ENCODE assay signal across 1 cellular context in the genomic region with DNA sequence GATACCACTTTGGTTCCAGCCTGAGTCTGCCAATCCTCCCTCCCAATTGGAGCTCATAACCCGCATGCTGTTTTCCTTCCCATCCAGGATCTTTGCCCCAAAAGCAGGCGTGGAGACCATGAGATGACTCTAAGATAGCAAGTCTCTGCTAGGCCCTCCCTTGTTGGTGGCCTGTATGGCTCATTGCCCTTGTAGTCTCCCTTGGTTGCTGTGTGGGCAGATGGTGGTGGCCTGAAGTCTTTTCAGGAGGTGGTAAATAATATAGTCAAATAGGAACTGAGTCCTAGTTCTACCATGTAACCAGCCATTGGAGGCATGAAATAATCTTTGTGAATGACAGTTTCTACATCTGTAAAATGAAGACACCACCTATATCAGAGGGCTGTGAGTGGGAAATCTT.
TF ChIP-seq lines count a peak whose summit lies in the region.

No MANE protein-coding gene starts in this region.

TF ChIP-seq in K562, 482 proteins besides CTCF, POLR2A, EP300 and RAD21:
- TF ChIP-seq, protein P1, sequence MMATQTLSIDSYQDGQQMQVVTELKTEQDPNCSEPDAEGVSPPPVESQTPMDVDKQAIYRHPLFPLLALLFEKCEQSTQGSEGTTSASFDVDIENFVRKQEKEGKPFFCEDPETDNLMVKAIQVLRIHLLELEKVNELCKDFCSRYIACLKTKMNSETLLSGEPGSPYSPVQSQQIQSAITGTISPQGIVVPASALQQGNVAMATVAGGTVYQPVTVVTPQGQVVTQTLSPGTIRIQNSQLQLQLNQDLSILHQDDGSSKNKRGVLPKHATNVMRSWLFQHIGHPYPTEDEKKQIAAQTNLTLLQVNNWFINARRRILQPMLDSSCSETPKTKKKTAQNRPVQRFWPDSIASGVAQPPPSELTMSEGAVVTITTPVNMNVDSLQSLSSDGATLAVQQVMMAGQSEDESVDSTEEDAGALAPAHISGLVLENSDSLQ (IDR thresholded peaks at IDR 0.05): no peak
- TF ChIP-seq ZNF717 (CRISPR knock-in tag; IDR thresholded peaks at IDR 0.05) (no peak), KDM2B (CRISPR knock-in tag; IDR thresholded peaks at IDR 0.05) (no peak), FOXP1 (CRISPR knock-in tag; IDR thresholded peaks at IDR 0.05) (no peak), RNF2 (IDR thresholded peaks at IDR 0.05) (no peak), HNRNPK (IDR thresholded peaks at IDR 0.05; ENCODE audit: low read depth, low read length, poor library complexity, severe bottlenecking) (no peak), IFI16 (CRISPR knock-in tag; IDR thresholded peaks at IDR 0.05) (no peak), NFXL1 (CRISPR knock-in tag; IDR thresholded peaks at IDR 0.05) (no peak), CBX5 (IDR thresholded peaks at IDR 0.05; ENCODE audit: borderline replicate concordance, low read depth) (no peak), LEF1 (IDR thresholded peaks at IDR 0.05) (no peak), KLF13 (tag; IDR thresholded peaks at IDR 0.05; ENCODE audit: borderline replicate concordance, low read depth) (no peak)
- TF ChIP-seq, protein P2, sequence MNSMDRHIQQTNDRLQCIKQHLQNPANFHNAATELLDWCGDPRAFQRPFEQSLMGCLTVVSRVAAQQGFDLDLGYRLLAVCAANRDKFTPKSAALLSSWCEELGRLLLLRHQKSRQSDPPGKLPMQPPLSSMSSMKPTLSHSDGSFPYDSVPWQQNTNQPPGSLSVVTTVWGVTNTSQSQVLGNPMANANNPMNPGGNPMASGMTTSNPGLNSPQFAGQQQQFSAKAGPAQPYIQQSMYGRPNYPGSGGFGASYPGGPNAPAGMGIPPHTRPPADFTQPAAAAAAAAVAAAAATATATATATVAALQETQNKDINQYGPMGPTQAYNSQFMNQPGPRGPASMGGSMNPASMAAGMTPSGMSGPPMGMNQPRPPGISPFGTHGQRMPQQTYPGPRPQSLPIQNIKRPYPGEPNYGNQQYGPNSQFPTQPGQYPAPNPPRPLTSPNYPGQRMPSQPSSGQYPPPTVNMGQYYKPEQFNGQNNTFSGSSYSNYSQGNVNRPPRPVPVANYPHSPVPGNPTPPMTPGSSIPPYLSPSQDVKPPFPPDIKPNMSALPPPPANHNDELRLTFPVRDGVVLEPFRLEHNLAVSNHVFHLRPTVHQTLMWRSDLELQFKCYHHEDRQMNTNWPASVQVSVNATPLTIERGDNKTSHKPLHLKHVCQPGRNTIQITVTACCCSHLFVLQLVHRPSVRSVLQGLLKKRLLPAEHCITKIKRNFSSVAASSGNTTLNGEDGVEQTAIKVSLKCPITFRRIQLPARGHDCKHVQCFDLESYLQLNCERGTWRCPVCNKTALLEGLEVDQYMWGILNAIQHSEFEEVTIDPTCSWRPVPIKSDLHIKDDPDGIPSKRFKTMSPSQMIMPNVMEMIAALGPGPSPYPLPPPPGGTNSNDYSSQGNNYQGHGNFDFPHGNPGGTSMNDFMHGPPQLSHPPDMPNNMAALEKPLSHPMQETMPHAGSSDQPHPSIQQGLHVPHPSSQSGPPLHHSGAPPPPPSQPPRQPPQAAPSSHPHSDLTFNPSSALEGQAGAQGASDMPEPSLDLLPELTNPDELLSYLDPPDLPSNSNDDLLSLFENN (IDR thresholded peaks at IDR 0.05; ENCODE audit: low read depth in 2 of 2, low read length in 2 of 2): no peak
- TF ChIP-seq, protein P3, sequence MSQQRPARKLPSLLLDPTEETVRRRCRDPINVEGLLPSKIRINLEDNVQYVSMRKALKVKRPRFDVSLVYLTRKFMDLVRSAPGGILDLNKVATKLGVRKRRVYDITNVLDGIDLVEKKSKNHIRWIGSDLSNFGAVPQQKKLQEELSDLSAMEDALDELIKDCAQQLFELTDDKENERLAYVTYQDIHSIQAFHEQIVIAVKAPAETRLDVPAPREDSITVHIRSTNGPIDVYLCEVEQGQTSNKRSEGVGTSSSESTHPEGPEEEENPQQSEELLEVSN (IDR thresholded peaks at IDR 0.05; ENCODE audit: borderline replicate concordance in 1 of 2, extremely low read depth in 1 of 2, insufficient read depth in 1 of 2, insufficient read length in 1 of 2, low read depth in 1 of 2, low read length in 1 of 2, poor library complexity in 1 of 2, severe bottlenecking in 1 of 2): no peak
- TF ChIP-seq, protein P4, sequence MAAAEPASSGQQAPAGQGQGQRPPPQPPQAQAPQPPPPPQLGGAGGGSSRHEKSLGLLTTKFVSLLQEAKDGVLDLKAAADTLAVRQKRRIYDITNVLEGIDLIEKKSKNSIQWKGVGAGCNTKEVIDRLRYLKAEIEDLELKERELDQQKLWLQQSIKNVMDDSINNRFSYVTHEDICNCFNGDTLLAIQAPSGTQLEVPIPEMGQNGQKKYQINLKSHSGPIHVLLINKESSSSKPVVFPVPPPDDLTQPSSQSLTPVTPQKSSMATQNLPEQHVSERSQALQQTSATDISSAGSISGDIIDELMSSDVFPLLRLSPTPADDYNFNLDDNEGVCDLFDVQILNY (CRISPR knock-in tag; IDR thresholded peaks at IDR 0.05): no peak
- TF ChIP-seq, protein P5, sequence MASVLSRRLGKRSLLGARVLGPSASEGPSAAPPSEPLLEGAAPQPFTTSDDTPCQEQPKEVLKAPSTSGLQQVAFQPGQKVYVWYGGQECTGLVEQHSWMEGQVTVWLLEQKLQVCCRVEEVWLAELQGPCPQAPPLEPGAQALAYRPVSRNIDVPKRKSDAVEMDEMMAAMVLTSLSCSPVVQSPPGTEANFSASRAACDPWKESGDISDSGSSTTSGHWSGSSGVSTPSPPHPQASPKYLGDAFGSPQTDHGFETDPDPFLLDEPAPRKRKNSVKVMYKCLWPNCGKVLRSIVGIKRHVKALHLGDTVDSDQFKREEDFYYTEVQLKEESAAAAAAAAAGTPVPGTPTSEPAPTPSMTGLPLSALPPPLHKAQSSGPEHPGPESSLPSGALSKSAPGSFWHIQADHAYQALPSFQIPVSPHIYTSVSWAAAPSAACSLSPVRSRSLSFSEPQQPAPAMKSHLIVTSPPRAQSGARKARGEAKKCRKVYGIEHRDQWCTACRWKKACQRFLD (CRISPR knock-in tag; IDR thresholded peaks at IDR 0.05): no peak
- TF ChIP-seq, protein P6, sequence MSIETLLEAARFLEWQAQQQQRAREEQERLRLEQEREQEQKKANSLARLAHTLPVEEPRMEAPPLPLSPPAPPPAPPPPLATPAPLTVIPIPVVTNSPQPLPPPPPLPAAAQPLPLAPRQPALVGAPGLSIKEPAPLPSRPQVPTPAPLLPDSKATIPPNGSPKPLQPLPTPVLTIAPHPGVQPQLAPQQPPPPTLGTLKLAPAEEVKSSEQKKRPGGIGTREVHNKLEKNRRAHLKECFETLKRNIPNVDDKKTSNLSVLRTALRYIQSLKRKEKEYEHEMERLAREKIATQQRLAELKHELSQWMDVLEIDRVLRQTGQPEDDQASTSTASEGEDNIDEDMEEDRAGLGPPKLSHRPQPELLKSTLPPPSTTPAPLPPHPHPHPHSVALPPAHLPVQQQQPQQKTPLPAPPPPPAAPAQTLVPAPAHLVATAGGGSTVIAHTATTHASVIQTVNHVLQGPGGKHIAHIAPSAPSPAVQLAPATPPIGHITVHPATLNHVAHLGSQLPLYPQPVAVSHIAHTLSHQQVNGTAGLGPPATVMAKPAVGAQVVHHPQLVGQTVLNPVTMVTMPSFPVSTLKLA (conservative IDR thresholded peaks at IDR 0.05): no peak
TF ChIP-seq in K562: peak in this region for 0.
